Comparison of ENCODE assay signal across 14 cellular contexts in genomic region chr18:46677609-46678470, GRCh38. TPM values are rescaled to one million over a fixed set of nuclear protein-coding genes. Genes with fewer than 3 reads are reported as not detected.
A peak's percentile ranks its signal among the peaks of the same experiment; 100 is the strongest.
DNase-seq lines count a peak whose midpoint lies in the region; ATAC-seq, FAIRE-seq and TF ChIP-seq lines count a peak whose summit lies in the region.
"Had no signal": no experiment of that assay in that cellular context is flagged by ENCODE, and none has a peak within 500 bp of the region (broad histone marks: within the 10 kb centered on the region; RNA-seq: fewer than 3 reads in every experiment).

No MANE protein-coding gene starts in this region.

- no peak overlapping the region for H3K4me3 Mint-ChIP-seq in neural progenitor cell
- H3K4me3 Mint-ChIP-seq in activated CD8-positive, alpha-beta T cell treated with anti-CD3 and anti-CD28 coated beads, Interleukin-2, amount 10 ng/mL, durations not matched to agents 7 days and 5 days: no peak overlapping the region

- H3K4me3 ChIP-seq in GM06990 (replicated peaks; ENCODE audit: low read depth, low read length): no peak overlapping the region
- no peak overlapping the region for H3K4me3 ChIP-seq in LNCaP clone FGC (ENCODE audit: low read depth, low read length)
- no peak overlapping the region for H3K4me3 ChIP-seq in H1 (ENCODE audit: extremely low read depth in 1 of 4, insufficient read depth in 2 of 4, low read depth in 3 of 4, low read length in 4 of 4)
- H3K4me3 ChIP-seq in neural progenitor cell: no peak overlapping the region
- H3K4me3 ChIP-seq: body of pancreas, left lung had no signal

- CTCF ChIA-PET in H1 (lab: Charles Lee; ENCODE audit: partially characterized antibody): interaction anchor here (0.6 to 5.7 kb wide), 12 partner anchors 9 to 273 kb away, joined by 3 to 38 read pairs (median 4); no protein-coding TSS in a partner anchor
- CTCF ChIA-PET in activated CD8-positive, alpha-beta T cell treated with anti-CD3 and anti-CD28 coated beads, Interleukin-2, amount 10 ng/mL, durations not matched to agents 7 days and 5 days (lab: Charles Lee): no interaction called here

- H3K4ac ChIP-seq in H1 (replicated peaks; ENCODE audit: insufficient read length, low read depth, low read length): no peak overlapping the region

- H3K4me2 ChIP-seq in H1 (ENCODE audit: insufficient read depth in 1 of 2, low read depth in 2 of 2, low read length in 2 of 2) (no peak overlapping the region), neural progenitor cell (no peak overlapping the region)

- DNase-seq in GM06990 (ENCODE audit: extremely low read depth, insufficient read length) (no peak), LNCaP clone FGC (ENCODE audit: low read depth) (no peak), H1 (ENCODE audit: low read depth in 1 of 2, low spot score in 2 of 2) (no peak), neural progenitor cell (ENCODE audit: low spot score) (no peak), SW480 (ENCODE audit: low spot score) (no peak)
- no peak for DNase-seq in activated CD8-positive, alpha-beta T cell treated with anti-CD3 and anti-CD28 coated beads, Interleukin-2, amount 10 ng/mL, durations not matched to agents 7 days and 5 days
- DNase-seq: body of pancreas, left lung, NCI-H446 treated with DMSO at 0.1 percent for 48 hours had no signal

- no peak for TF ChIP-seq EP300 in H1 (IDR thresholded peaks at IDR 0.05; ENCODE audit: borderline replicate concordance in 1 of 2, low read depth in 2 of 2, low read length in 2 of 2)

- POLR2A ChIA-PET in H1 (lab: Charles Lee; ENCODE audit: partially characterized antibody): no interaction called here
- POLR2A ChIA-PET in activated CD8-positive, alpha-beta T cell treated with anti-CD3 and anti-CD28 coated beads, Interleukin-2, amount 10 ng/mL, durations not matched to agents 7 days and 5 days (lab: Charles Lee): interaction anchor here (0.6 kb wide), 1 partner anchor 32 kb away, joined by 3 read pairs; no protein-coding TSS in a partner anchor

- no peak overlapping the region for H4K8ac ChIP-seq in H1 (ENCODE audit: extremely low read depth, insufficient read depth, low read length)

- no peaks in the 10 kb centered on the region for H3K79me1 ChIP-seq in H1 (ENCODE audit: low read depth, low read length)

- peaks cover 8% of the 10 kb centered on the region for H3K4me1 Mint-ChIP-seq in neural progenitor cell
- no peaks in the 10 kb centered on the region for H3K4me1 Mint-ChIP-seq in activated CD8-positive, alpha-beta T cell treated with anti-CD3 and anti-CD28 coated beads, Interleukin-2, amount 10 ng/mL, durations not matched to agents 7 days and 5 days (ENCODE audit: low read depth)

- no peak overlapping the region for H3K14ac ChIP-seq in H1 (ENCODE audit: insufficient read length)

- no peaks in the 10 kb centered on the region for H3K23me2 ChIP-seq in H1 (ENCODE audit: low read depth, low read length)

- peaks cover 12% of the 10 kb centered on the region for H3K27me3 Mint-ChIP-seq in neural progenitor cell (ENCODE audit: insufficient read depth, low read depth)
- H3K27me3 Mint-ChIP-seq in activated CD8-positive, alpha-beta T cell treated with anti-CD3 and anti-CD28 coated beads, Interleukin-2, amount 10 ng/mL, durations not matched to agents 7 days and 5 days (ENCODE audit: low read depth): peaks cover 18% of the 10 kb centered on the region

- H3F3A ChIP-seq in neural progenitor cell (ENCODE audit: low read depth): no peaks in the 10 kb centered on the region

- ATAC-seq in activated CD8-positive, alpha-beta T cell treated with anti-CD3 and anti-CD28 coated beads, Interleukin-2, amount 10 ng/mL, durations not matched to agents 7 days and 5 days: no peak
- no peak for ATAC-seq in HG02970 (IDR thresholded peaks at IDR 0.05; ENCODE audit: low FRiP score, unreplicated experiment)
- ATAC-seq: body of pancreas, esophagus mucosa, left lung, sciatic nerve had no signal

- H3K79me2 ChIP-seq in H1 (ENCODE audit: control insufficient read depth in 1 of 2, insufficient read depth in 2 of 2, low read length in 2 of 2) (no peaks in the 10 kb centered on the region), neural progenitor cell (ENCODE audit: low read depth) (no peaks in the 10 kb centered on the region)

- H3K27ac Mint-ChIP-seq in neural progenitor cell: no peak overlapping the region
- H3K27ac Mint-ChIP-seq in activated CD8-positive, alpha-beta T cell treated with anti-CD3 and anti-CD28 coated beads, Interleukin-2, amount 10 ng/mL, durations not matched to agents 7 days and 5 days: no peak overlapping the region

- no peaks in the 10 kb centered on the region for H3K9me3 ChIP-seq in H1 (ENCODE audit: insufficient read depth in 2 of 2, low read depth in 1 of 2, low read length in 1 of 2)
- H3K9me3 ChIP-seq in neural progenitor cell (ENCODE audit: low read depth): no peaks in the 10 kb centered on the region
- H3K9me3 ChIP-seq: body of pancreas, left lung had no signal

- no peak for FAIRE-seq in H1 (lab: Jason Lieb, UNC)

- no peaks in the 10 kb centered on the region for H3K9me3 Mint-ChIP-seq in neural progenitor cell
- no peaks in the 10 kb centered on the region for H3K9me3 Mint-ChIP-seq in activated CD8-positive, alpha-beta T cell treated with anti-CD3 and anti-CD28 coated beads, Interleukin-2, amount 10 ng/mL, durations not matched to agents 7 days and 5 days (ENCODE audit: insufficient read depth)

- H3K36me3 ChIP-seq in GM06990 (ENCODE audit: control insufficient read depth, insufficient read depth, low read length) (no peaks in the 10 kb centered on the region), H1 (ENCODE audit: control insufficient read depth in 2 of 4, insufficient read depth in 4 of 4, low read length in 3 of 4) (no peaks in the 10 kb centered on the region), neural progenitor cell (no peaks in the 10 kb centered on the region)
- H3K36me3 ChIP-seq: left lung had no signal

- peaks cover 0 to 6% (median 2%) of the 10 kb centered on the region in 4 experiments; a peak in 4 of 7 replicates for H3K4me1 ChIP-seq in H1 (replicated peaks in 1 of 4; ENCODE audit: control insufficient read depth in 3 of 4, insufficient read depth in 4 of 4, low read length in 3 of 4)
- no peaks in the 10 kb centered on the region for H3K4me1 ChIP-seq in neural progenitor cell
- H3K4me1 ChIP-seq: body of pancreas, left lung had no signal

- H3K23ac ChIP-seq in H1 (ENCODE audit: insufficient read length): no peak overlapping the region

- H2BK15ac ChIP-seq in H1 (ENCODE audit: low read length): no peak overlapping the region

- H3K27me3 ChIP-seq in GM06990 (replicated peaks; ENCODE audit: control insufficient read depth, insufficient read depth, low read length) (no peaks in the 10 kb centered on the region), H1 (replicated peaks in 1 of 4; ENCODE audit: control insufficient read depth in 3 of 4, extremely low read depth in 1 of 4, insufficient read depth in 3 of 4, low read length in 3 of 4) (no peaks in the 10 kb centered on the region), neural progenitor cell (no peaks in the 10 kb centered on the region)
- H3K27me3 ChIP-seq: body of pancreas, left lung had no signal

- no peaks in the 10 kb centered on the region for H3K36me3 Mint-ChIP-seq in neural progenitor cell
- no peaks in the 10 kb centered on the region for H3K36me3 Mint-ChIP-seq in activated CD8-positive, alpha-beta T cell treated with anti-CD3 and anti-CD28 coated beads, Interleukin-2, amount 10 ng/mL, durations not matched to agents 7 days and 5 days (ENCODE audit: low read depth)

- no peak overlapping the region for H3K9ac ChIP-seq in H1 (replicated peaks in 1 of 4; ENCODE audit: extremely low read depth in 1 of 4, low read depth in 3 of 4, low read length in 3 of 4)
- H3K9ac ChIP-seq in neural progenitor cell: no peak overlapping the region

- no peak overlapping the region for H3K18ac ChIP-seq in H1 (ENCODE audit: extremely low read depth, low read length)

- no peak overlapping the region for H4K91ac ChIP-seq in H1 (replicated peaks; ENCODE audit: insufficient read length, low read length)

- H4K5ac ChIP-seq in H1 (ENCODE audit: insufficient read length, low read depth, low read length): no peak overlapping the region

- H2BK20ac ChIP-seq in H1 (ENCODE audit: low read length): no peak overlapping the region

- no peak overlapping the region for H3K56ac ChIP-seq in H1 (replicated peaks; ENCODE audit: insufficient read length, low read depth, low read length)

- no peak overlapping the region for H2AK5ac ChIP-seq in H1 (ENCODE audit: low read depth, low read length)

- no peak overlapping the region for H2BK5ac ChIP-seq in H1 (ENCODE audit: low read depth, low read length)

- H2BK12ac ChIP-seq in H1 (ENCODE audit: low read depth, low read length): no peak overlapping the region

- no peak overlapping the region for H2BK120ac ChIP-seq in H1 (replicated peaks; ENCODE audit: low read depth, low read length)

- H2AFZ ChIP-seq in H1 (ENCODE audit: low read length): no peak overlapping the region
- no peak overlapping the region for H2AFZ ChIP-seq in neural progenitor cell (replicated peaks)

- peak; percentile 47 for TF ChIP-seq CTCF in GM06990 (IDR thresholded peaks at IDR 0.05; ENCODE audit: insufficient read depth, low read length, poor library complexity, severe bottlenecking)
- TF ChIP-seq CTCF in LNCaP clone FGC (IDR thresholded peaks at IDR 0.05; ENCODE audit: control insufficient read depth, extremely low read depth, insufficient read depth): 0 out of 2 replicates have a peak, but pooled peaks have one; percentile 10
- peak in 2 of 3 experiments; percentile 31 to 34; a peak in 2 of 4 replicates for TF ChIP-seq CTCF in H1 (IDR thresholded peaks at IDR 0.05; ENCODE audit: control extremely low read depth in 1 of 3, insufficient read depth in 1 of 3, low read depth in 1 of 3, low read length in 3 of 3)
- TF ChIP-seq CTCF in neural progenitor cell (IDR thresholded peaks at IDR 0.05): peak; percentile 19

- TF ChIP-seq POLR2A in H1 (IDR thresholded peaks at IDR 0.05; ENCODE audit: control extremely low read depth in 1 of 2, low read depth in 2 of 2, low read length in 2 of 2): no peak

- H3K27ac ChIP-seq in H1 (ENCODE audit: low read depth, low read length): no peak overlapping the region
- H3K27ac ChIP-seq in neural progenitor cell: no peak overlapping the region
- H3K27ac ChIP-seq: body of pancreas, left lung had no signal

- H4K20me1 ChIP-seq in H1 (replicated peaks in 1 of 2; ENCODE audit: control insufficient read depth in 1 of 2, insufficient read depth in 2 of 2, low read length in 2 of 2) (no peaks in the 10 kb centered on the region), neural progenitor cell (ENCODE audit: low read depth) (no peaks in the 10 kb centered on the region)

- 80% methylated on average over 5 of the region's 5 CpGs; no CpG with 5 or more reads in 1 of the 2 experiments for WGBS in H1 (ENCODE audit: extremely low coverage in 1 of 2, insufficient coverage in 1 of 2, insufficient read length in 1 of 2, insufficient replicate concordance in 2 of 2, low coverage in 1 of 2, low lambda C conversion rate in 2 of 2, missing lambda C conversion rate in 1 of 2), 2 experiments

- peak; percentile 43 to 53; a peak in 3 of 4 replicates for TF ChIP-seq RAD21 in H1 (IDR thresholded peaks at IDR 0.05 in 1 of 2, conservative IDR thresholded peaks at IDR 0.05 in 1 of 2; ENCODE audit: low read depth in 2 of 2, low read length in 2 of 2)

RNA-seq across cellular contexts. Expression of gene LOXHD1, which starts 20.8 kb away (rescaled TPM):
- not detected in 2 replicates for total RNA-seq in H1 (2021; fragmentation: NEBNext Ultra II Directional; extraction: Animal tissue kit (Norgen Biotek cat#: 25700))
- polyA plus RNA-seq in H1 (2011; rRNA removed): 0.02 and 0.03 TPM in 2 replicates
- 0.14 TPM for polyA plus RNA-seq in H1 (2011; cell fraction: cytosol; rRNA removed)
- polyA plus RNA-seq in H1 (2011; cell fraction: nucleus; rRNA removed): 0.14 TPM
- 0.08 to 0.09 TPM in 2 of 4 replicates, not detected in the others for polyA plus RNA-seq in H1 (2012, experiment 1 of 2)
- polyA plus RNA-seq in H1 (2012, experiment 2 of 2): not detected
- polyA plus RNA-seq in H1 (2013, experiment 1 of 2): 0.04 TPM
- 0.06 TPM for polyA plus RNA-seq in H1 (2013, experiment 2 of 2)
- 0.06 and 0.15 TPM in 2 replicates for polyA minus RNA-seq in H1 (2011; rRNA and poly(A)+ RNA removed)
- 0.15 TPM for polyA minus RNA-seq in H1 (2011; cell fraction: cytosol; rRNA and poly(A)+ RNA removed)
- 0.20 TPM for polyA minus RNA-seq in H1 (2011; cell fraction: nucleus; rRNA and poly(A)+ RNA removed)
- not detected in 2 replicates for total RNA-seq in neural progenitor cell (ENCODE audit: low replicate concordance)
- total RNA-seq in activated CD8-positive, alpha-beta T cell treated with anti-CD3 and anti-CD28 coated beads, Interleukin-2, amount 10 ng/mL, durations not matched to agents 7 days and 5 days: under 1 TPM; 0.47 to 0.63 TPM
- total RNA-seq: HT-29; T-helper 1 cell treated with Interleukin-12 subunit alpha and Interleukin-12 subunit beta and Interleukin-4 antibody, amounts not matched to agents 30 ng/mL and 1 ng/mL, for 36 hours had no signal
